3 cellular contexts compared by ENCODE assay signal in the genomic region with DNA sequence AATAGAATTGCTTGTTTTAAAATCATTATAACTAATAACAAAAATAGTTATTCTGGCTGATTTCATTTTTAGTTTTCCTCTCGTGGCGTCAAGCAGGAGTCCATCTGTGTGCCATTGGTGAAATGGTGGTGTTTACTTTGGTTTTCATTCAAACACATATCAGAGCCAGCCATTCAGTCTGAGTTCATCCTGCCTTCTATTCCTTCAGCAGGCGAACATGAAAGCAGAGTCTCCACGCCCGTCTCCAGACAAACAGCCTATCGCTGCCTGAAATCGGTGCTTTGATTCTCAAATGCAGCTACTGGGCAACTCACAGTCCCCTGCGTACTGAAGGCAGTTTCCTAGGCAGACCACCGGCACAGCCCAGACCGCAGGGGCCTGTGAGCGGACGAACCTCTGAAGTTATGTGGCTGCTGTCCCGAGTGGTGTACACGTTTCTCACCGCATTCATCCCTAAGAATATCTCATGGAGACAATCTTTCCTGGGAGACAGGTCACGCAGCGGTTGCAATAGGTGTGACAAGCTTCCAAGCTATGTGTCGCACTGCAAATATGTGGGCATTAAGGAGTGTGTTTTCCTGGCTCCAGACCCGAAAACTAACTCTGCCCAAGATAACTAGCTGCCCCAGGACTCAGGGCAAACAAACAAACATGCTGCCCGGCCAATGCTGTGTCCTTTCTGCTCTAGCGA.
TF ChIP-seq lines count a peak whose summit lies in the region.

No MANE protein-coding gene starts in this region.

TF ChIP-seq in A549, 52 proteins besides CTCF, POLR2A, EP300 and RAD21:
- TF ChIP-seq HDAC2 (IDR thresholded peaks at IDR 0.05), result no peak
- TF ChIP-seq CBX8 (IDR thresholded peaks at IDR 0.05), result no peak
- no peak for TF ChIP-seq CEBPB (IDR thresholded peaks at IDR 0.05)
- no peak for TF ChIP-seq RARB (CRISPR knock-in tag; IDR thresholded peaks at IDR 0.05)
- TF ChIP-seq MAZ (IDR thresholded peaks at IDR 0.05; ENCODE audit: borderline replicate concordance, low read depth, low read length), result no peak

TF ChIP-seq in IMR-90, 13 proteins besides CTCF, POLR2A, EP300 and RAD21:
- TF ChIP-seq MXI1 (IDR thresholded peaks at IDR 0.05; ENCODE audit: borderline replicate concordance, low read depth, low read length) (no peak), MAFK (IDR thresholded peaks at IDR 0.05; ENCODE audit: low read depth, low read length) (no peak), CEBPB (IDR thresholded peaks at IDR 0.05; ENCODE audit: low read depth, low read length) (no peak)
TF ChIP-seq in IMR-90: peak in this region for 0.

TF ChIP-seq in H1, 55 proteins besides CTCF, POLR2A, EP300 and RAD21:
- TF ChIP-seq BRCA1 (IDR thresholded peaks at IDR 0.05; ENCODE audit: low read depth, low read length), result no peak
- TF ChIP-seq YY1 (IDR thresholded peaks at IDR 0.05; ENCODE audit: low read depth, low read length), result no peak
- TF ChIP-seq, protein P1, sequence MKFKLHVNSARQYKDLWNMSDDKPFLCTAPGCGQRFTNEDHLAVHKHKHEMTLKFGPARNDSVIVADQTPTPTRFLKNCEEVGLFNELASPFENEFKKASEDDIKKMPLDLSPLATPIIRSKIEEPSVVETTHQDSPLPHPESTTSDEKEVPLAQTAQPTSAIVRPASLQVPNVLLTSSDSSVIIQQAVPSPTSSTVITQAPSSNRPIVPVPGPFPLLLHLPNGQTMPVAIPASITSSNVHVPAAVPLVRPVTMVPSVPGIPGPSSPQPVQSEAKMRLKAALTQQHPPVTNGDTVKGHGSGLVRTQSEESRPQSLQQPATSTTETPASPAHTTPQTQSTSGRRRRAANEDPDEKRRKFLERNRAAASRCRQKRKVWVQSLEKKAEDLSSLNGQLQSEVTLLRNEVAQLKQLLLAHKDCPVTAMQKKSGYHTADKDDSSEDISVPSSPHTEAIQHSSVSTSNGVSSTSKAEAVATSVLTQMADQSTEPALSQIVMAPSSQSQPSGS (IDR thresholded peaks at IDR 0.05; ENCODE audit: low read length), result no peak
- TF ChIP-seq ASH2L (IDR thresholded peaks at IDR 0.05; ENCODE audit: low read length), result no peak
- TF ChIP-seq TAF7 (optimal IDR thresholded peaks at IDR 0.05; ENCODE audit: borderline replicate concordance, low read depth, low read length), result no peak
- no peak for TF ChIP-seq EZH2 (IDR thresholded peaks at IDR 0.05; ENCODE audit: low read depth, low read length, severe bottlenecking)
- no peak for TF ChIP-seq RBBP5 (IDR thresholded peaks at IDR 0.05; ENCODE audit: borderline replicate concordance, low read depth, low read length)
- no peak for TF ChIP-seq POU5F1 (IDR thresholded peaks at IDR 0.05; ENCODE audit: low read depth, low read length)
- TF ChIP-seq POLR2AphosphoS5 (IDR thresholded peaks at IDR 0.05; ENCODE audit: low read depth, low read length), result no peak
